32 cellular contexts compared by ENCODE assay signal in genomic region chr14:73695082-73695481, GRCh38.
"Had no signal": no experiment of that assay in that cellular context is flagged by ENCODE, and none has a peak within 500 bp of the region (broad histone marks: within the 10 kb centered on the region; RNA-seq: fewer than 3 reads in every experiment).

No MANE protein-coding gene starts in this region.

- H3K4me1 ChIP-seq: adrenal gland, body of pancreas, esophagus muscularis mucosa, gastrocnemius medialis, heart left ventricle had no signal

- H3K4me3 ChIP-seq: adrenal gland, body of pancreas, esophagus muscularis mucosa, gastrocnemius medialis, heart left ventricle had no signal

- H3K27ac ChIP-seq: adrenal gland, body of pancreas, esophagus muscularis mucosa, foreskin keratinocyte, gastrocnemius medialis, heart left ventricle, WERI-Rb-1 had no signal

- DNase-seq: activated CD4-positive, alpha-beta memory T cell treated with anti-CD3 and anti-CD28 coated beads for 36 hours; activated CD4-positive, alpha-beta T cell treated with anti-CD3 and anti-CD28 coated beads for 36 hours; activated CD4-positive, alpha-beta T cell treated with anti-CD3 and anti-CD28 coated beads, Interleukin-2, amount 10 ng/mL, durations not matched to agents 24 days and 14 days; activated CD4-positive, CD25-positive, alpha-beta regulatory T cell; activated CD4-positive, CD25-positive, alpha-beta regulatory T cell treated with anti-CD3 and anti-CD28 coated beads, Interleukin-2, amount 50 U/mL, for 72 hours; activated CD8-positive, alpha-beta memory T cell treated with anti-CD3 and anti-CD28 coated beads, Interleukin-2, amount 10 ng/mL, durations not matched to agents 7 days and 5 days; activated CD8-positive, alpha-beta memory T cell treated with anti-CD3 and anti-CD28 coated beads, Interleukin-2, amount 50 U/mL, for 4 hours; activated CD8-positive, alpha-beta T cell treated with anti-CD3 and anti-CD28 coated beads, Interleukin-2, amount 10 ng/mL, durations not matched to agents 7 days and 5 days; activated effector memory CD4-positive, alpha-beta T cell treated with anti-CD3 and anti-CD28 coated beads, Interleukin-2, amount 50 U/mL, for 16 hours; activated naive CD4-positive, alpha-beta T cell treated with anti-CD3 and anti-CD28 coated beads for 36 hours; activated naive CD8-positive, alpha-beta T cell treated with anti-CD3 and anti-CD28 coated beads for 36 hours; activated naive CD8-positive, alpha-beta T cell treated with anti-CD3 and anti-CD28 coated beads, Interleukin-2, amount 50 U/mL, for 24 hours; activated T-cell treated with anti-CD3 and anti-CD28 coated beads, Interleukin-2, amount 50 U/mL, for 1 hour; activated T-cell treated with anti-CD3 and anti-CD28 coated beads, Interleukin-2, amount 50 U/mL, for 48 hours; adrenal gland; amygdala; aorta; body of pancreas; caudate nucleus; cortex of kidney; dermis blood vessel endothelial cell; effector CD4-positive, alpha-beta T cell; effector memory CD8-positive, alpha-beta T cell; erythroblast; foreskin keratinocyte; gastrocnemius medialis; glutamatergic neuron; heart left ventricle; T-helper 17 cell; T1000; WERI-Rb-1 had no signal

- H3K36me3 ChIP-seq: gastrocnemius medialis had no signal

- H3K9me3 ChIP-seq: adrenal gland, body of pancreas, esophagus muscularis mucosa, gastrocnemius medialis, heart left ventricle had no signal

- ATAC-seq: activated CD4-positive, alpha-beta T cell treated with anti-CD3 and anti-CD28 coated beads for 36 hours; activated CD8-positive, alpha-beta memory T cell treated with anti-CD3 and anti-CD28 coated beads, Interleukin-2, amount 10 ng/mL, durations not matched to agents 7 days and 5 days; activated CD8-positive, alpha-beta T cell treated with anti-CD3 and anti-CD28 coated beads, Interleukin-2, amount 10 ng/mL, durations not matched to agents 7 days and 5 days; activated naive CD8-positive, alpha-beta T cell treated with anti-CD3 and anti-CD28 coated beads, Interleukin-2, amount 50 U/mL, for 24 hours; body of pancreas; effector memory CD8-positive, alpha-beta T cell; foreskin keratinocyte; gastrocnemius medialis; heart left ventricle; T-helper 17 cell had no signal

- H3K27me3 ChIP-seq: adrenal gland, body of pancreas, esophagus muscularis mucosa, foreskin keratinocyte, gastrocnemius medialis, heart left ventricle had no signal
